Comparison of ENCODE assay signal across 14 cellular contexts in genomic region chr2:75328156-75328555, GRCh38.
A peak's percentile ranks its signal among the peaks of the same experiment; 100 is the strongest.
DNase-seq lines count a peak whose midpoint lies in the region; TF ChIP-seq lines count a peak whose summit lies in the region.
"Had no signal": no experiment of that assay in that cellular context is flagged by ENCODE, and none has a peak within 500 bp of the region (broad histone marks: within the 10 kb centered on the region; RNA-seq: fewer than 3 reads in every experiment).

No MANE protein-coding gene starts in this region.

- no peaks in the 10 kb centered on the region for H3K36me3 ChIP-seq in esophagus muscularis mucosa
- H3K36me3 ChIP-seq: BE2C; BLaER1 treated with 17β-estradiol and CSF1 and Interleukin-3, amounts not matched to agents 10 nM and 100 nM had no signal

- H3K36me3 Mint-ChIP-seq in progenitor cell of endocrine pancreas (ENCODE audit: insufficient read depth): peaks cover 1% of the 10 kb centered on the region
- no peaks in the 10 kb centered on the region for H3K36me3 Mint-ChIP-seq in CD14-positive monocyte
- H3K36me3 Mint-ChIP-seq: CD4-positive, alpha-beta memory T cell had no signal

- TF ChIP-seq CTCF in esophagus muscularis mucosa (IDR thresholded peaks at IDR 0.05) (no peak), progenitor cell of endocrine pancreas (IDR thresholded peaks at IDR 0.05; ENCODE audit: unreplicated experiment) (no peak), CD14-positive monocyte (IDR thresholded peaks at IDR 0.05) (no peak)

- no peak for TF ChIP-seq POLR2A in esophagus muscularis mucosa (IDR thresholded peaks at IDR 0.05; ENCODE audit: low read depth)

- no peak for TF ChIP-seq EP300 in esophagus muscularis mucosa (IDR thresholded peaks at IDR 0.05)

- no peaks in the 10 kb centered on the region for H3K4me1 Mint-ChIP-seq in progenitor cell of endocrine pancreas (ENCODE audit: low read depth)
- H3K4me1 Mint-ChIP-seq in CD14-positive monocyte: no peaks in the 10 kb centered on the region
- H3K4me1 Mint-ChIP-seq: CD4-positive, alpha-beta memory T cell had no signal

- H3K27ac ChIP-seq in esophagus muscularis mucosa (replicated peaks in 1 of 4): no peak overlapping the region
- H3K27ac ChIP-seq: BLaER1 treated with 17β-estradiol and CSF1 and Interleukin-3, amounts not matched to agents 10 nM and 100 nM; GM23248 had no signal

- no peak overlapping the region for H3K4me3 ChIP-seq in esophagus muscularis mucosa
- H3K4me3 ChIP-seq: BLaER1 treated with 17β-estradiol and CSF1 and Interleukin-3, amounts not matched to agents 10 nM and 100 nM; GM23248 had no signal

- no peaks in the 10 kb centered on the region for H3K27me3 ChIP-seq in esophagus muscularis mucosa
- H3K27me3 ChIP-seq: BE2C; BLaER1 treated with 17β-estradiol and CSF1 and Interleukin-3, amounts not matched to agents 10 nM and 100 nM had no signal

- WGBS in esophagus muscularis mucosa: 82% methylated on average over 7 of the region's 7 CpGs

- DNase-seq in NCI-H510A treated with DMSO at 0.1 percent for 48 hours (lab: John Stamatoyannopoulos, UW) (peak; percentile 22), NCI-H510A (lab: John Stamatoyannopoulos, UW) (no peak), esophagus muscularis mucosa (ENCODE audit: extremely low spot score) (peak; percentile 68), progenitor cell of endocrine pancreas (ENCODE audit: low spot score, unreplicated experiment) (no peak), CD14-positive monocyte (ENCODE audit: low spot score) (no peak)
- no peak for DNase-seq in activated CD4-positive, alpha-beta T cell treated with anti-CD3 and anti-CD28 coated beads for 1 hour
- DNase-seq: BE2C; CD4-positive, alpha-beta memory T cell; DMS153; DND-41; GM23248; H7; HCEC 1CT had no signal

- intact Hi-C loops in esophagus muscularis mucosa (cut with DNase I): no loop called here
- intact Hi-C loops in CD14-positive monocyte (cut with micrococcal nuclease): no loop called here

- no peaks in the 10 kb centered on the region for H3K4me1 ChIP-seq in esophagus muscularis mucosa
- H3K4me1 ChIP-seq: BE2C; BLaER1 treated with 17β-estradiol and CSF1 and Interleukin-3, amounts not matched to agents 10 nM and 100 nM had no signal

- H3K9me3 ChIP-seq in esophagus muscularis mucosa: no peaks in the 10 kb centered on the region
- H3K9me3 ChIP-seq: BE2C had no signal

- H3K9me3 Mint-ChIP-seq in progenitor cell of endocrine pancreas (ENCODE audit: low read depth) (no peaks in the 10 kb centered on the region), CD14-positive monocyte (peaks cover 0 to 6% (median 3%) of the 10 kb centered on the region in 7 donors)

- H3K4me3 Mint-ChIP-seq in progenitor cell of endocrine pancreas (ENCODE audit: low read depth) (no peak overlapping the region), CD14-positive monocyte (no peak overlapping the region)
- H3K4me3 Mint-ChIP-seq: CD4-positive, alpha-beta memory T cell had no signal

- peak overlapping the region; percentile 69 for H3K27ac Mint-ChIP-seq in progenitor cell of endocrine pancreas
- no peak overlapping the region for H3K27ac Mint-ChIP-seq in CD14-positive monocyte
- H3K27ac Mint-ChIP-seq: CD4-positive, alpha-beta memory T cell had no signal

- H3K27me3 Mint-ChIP-seq in progenitor cell of endocrine pancreas: no peaks in the 10 kb centered on the region
- H3K27me3 Mint-ChIP-seq in CD14-positive monocyte (ENCODE audit: low read depth in 3 of 3): no peaks in the 10 kb centered on the region

Comparison
In these comparisons a context has a peak if more than half of its experiments do, and no peak if none do; other contexts are left out.
1. DNase-seq: peak in NCI-H510A treated with DMSO at 0.1 percent for 48 hours (single experiment) and esophagus muscularis mucosa (single experiment); none in NCI-H510A (single experiment), progenitor cell of endocrine pancreas (single experiment), CD14-positive monocyte (single experiment) and activated CD4-positive, alpha-beta T cell treated with anti-CD3 and anti-CD28 coated beads for 1 hour (single experiment).